In genomic region chr4:61294001-61294400, GRCh38 we compare ENCODE assay signal across 25 cellular contexts.
A peak's percentile ranks its signal among the peaks of the same experiment; 100 is the strongest.
DNase-seq lines count a peak whose midpoint lies in the region; ATAC-seq and TF ChIP-seq lines count a peak whose summit lies in the region.
"Had no signal": no experiment of that assay in that cellular context is flagged by ENCODE, and none has a peak within 500 bp of the region (broad histone marks: within the 10 kb centered on the region; RNA-seq: fewer than 3 reads in every experiment).

No MANE protein-coding gene starts in this region.

- H3K27me3 ChIP-seq in brain microvascular endothelial cell (replicated peaks) = no peaks in the 10 kb centered on the region
- H3K27me3 ChIP-seq: esophagus muscularis mucosa, foreskin keratinocyte, heart right ventricle had no signal

- DNase-seq in DMS53 treated with DMSO at 0.1 percent for 48 hours (lab: John Stamatoyannopoulos, UW; ENCODE audit: unreplicated experiment) = peak; percentile 26
- DNase-seq in NCI-H1417 treated with DMSO at 0.1 percent for 48 hours (lab: John Stamatoyannopoulos, UW) = peak; percentile 19
- peak; percentile 81 for DNase-seq in NCI-H510A treated with DMSO at 0.1 percent for 48 hours (lab: John Stamatoyannopoulos, UW)
- peak; percentile 25 for DNase-seq in left kidney (ENCODE audit: low read depth, low spot score)
- DNase-seq in brain microvascular endothelial cell = no peak
- no peak for DNase-seq in activated naive CD4-positive, alpha-beta T cell treated with anti-CD3 and anti-CD28 coated beads, Interleukin-2, amount 50 U/mL, for 72 hours (ENCODE audit: low spot score in 2 of 2)
- no peak for DNase-seq in NCI-H524 treated with DMSO at 0.1 percent for 48 hours (lab: John Stamatoyannopoulos, UW)
- DNase-seq: activated CD4-positive, alpha-beta T cell treated with anti-CD3 and anti-CD28 coated beads for 4 hours; activated CD8-positive, alpha-beta memory T cell treated with anti-CD3 and anti-CD28 coated beads for 24 hours; activated effector memory CD4-positive, alpha-beta T cell treated with anti-CD3 and anti-CD28 coated beads, Interleukin-2, amount 50 U/mL, for 16 hours; C1 segment of cervical spinal cord; central memory CD4-positive, alpha-beta T cell; foreskin keratinocyte; heart right ventricle; mammary epithelial cell; posterior cingulate gyrus; stimulated activated CD4-positive, alpha-beta T cell treated with anti-CD3 and anti-CD28 coated beads, Interleukin-4, amount 100 ng/mL, for 4 hours; T-helper 2 cell had no signal

- no peaks in the 10 kb centered on the region for H3K36me3 ChIP-seq in brain microvascular endothelial cell (replicated peaks)
- H3K36me3 ChIP-seq: esophagus muscularis mucosa, heart right ventricle had no signal

- no peaks in the 10 kb centered on the region for H3K36me3 Mint-ChIP-seq in activated naive CD4-positive, alpha-beta T cell treated with anti-CD3 and anti-CD28 coated beads, Interleukin-2, amount 50 U/mL, for 72 hours
- H3K36me3 Mint-ChIP-seq: stimulated activated memory B cell treated with anti-CD40 and anti-IgM and Interleukin-4, amounts not matched to agents 10 μg/mL and 1 μg/mL and 100 μg/mL, for 72 hours had no signal

- H3K27ac ChIP-seq in brain microvascular endothelial cell = no peak overlapping the region
- H3K27ac ChIP-seq: esophagus muscularis mucosa, foreskin keratinocyte, heart right ventricle had no signal

- in situ Hi-C loops in brain microvascular endothelial cell (cut with HindIII; ENCODE audit: low pct_ligation_motif_present, low sequenced_read_pairs) = no loop called here

- ATAC-seq in activated naive CD4-positive, alpha-beta T cell treated with anti-CD3 and anti-CD28 coated beads, Interleukin-2, amount 50 U/mL, for 72 hours = no peak
- ATAC-seq: foreskin keratinocyte; HCT116; heart right ventricle; sciatic nerve; SK-N-SH treated with all-trans-retinoic acid at 6 μM for 48 hours; stimulated activated memory B cell treated with anti-CD40 and anti-IgM and Interleukin-4, amounts not matched to agents 10 μg/mL and 1 μg/mL and 100 μg/mL, for 72 hours had no signal

- peaks cover 8 to 10% of the 10 kb centered on the region in 2 donors for H3K9me3 Mint-ChIP-seq in activated naive CD4-positive, alpha-beta T cell treated with anti-CD3 and anti-CD28 coated beads, Interleukin-2, amount 50 U/mL, for 72 hours
- H3K9me3 Mint-ChIP-seq: neural crest cell had no signal

- no peak for TF ChIP-seq CTCF in brain microvascular endothelial cell (IDR thresholded peaks at IDR 0.05; ENCODE audit: low read depth, low read length, missing control alignments)

- no peak overlapping the region for H3K27ac Mint-ChIP-seq in activated naive CD4-positive, alpha-beta T cell treated with anti-CD3 and anti-CD28 coated beads, Interleukin-2, amount 50 U/mL, for 72 hours
- H3K27ac Mint-ChIP-seq: dendritic cell treated with granulocyte-macrophage colony-stimulating factor and Interleukin-4, amounts not matched to agents 40 ng/mL and 50 ng/mL, for 4 days; stimulated activated memory B cell treated with anti-CD40 and anti-IgM and Interleukin-4, amounts not matched to agents 10 μg/mL and 1 μg/mL and 100 μg/mL, for 72 hours had no signal

- H3K4me3 ChIP-seq in brain microvascular endothelial cell (ENCODE audit: low read depth, low read length) = no peak overlapping the region
- H3K4me3 ChIP-seq: esophagus muscularis mucosa, heart right ventricle had no signal

Comparison
In these comparisons a context has a peak if more than half of its experiments do, and no peak if none do; other contexts are left out.
1. DNase-seq: peak in DMS53 treated with DMSO at 0.1 percent for 48 hours (single experiment), NCI-H1417 treated with DMSO at 0.1 percent for 48 hours (single experiment), NCI-H510A treated with DMSO at 0.1 percent for 48 hours (single experiment) and left kidney (single experiment); none in brain microvascular endothelial cell (single experiment), activated naive CD4-positive, alpha-beta T cell treated with anti-CD3 and anti-CD28 coated beads, Interleukin-2, amount 50 U/mL, for 72 hours (0 of 2) and NCI-H524 treated with DMSO at 0.1 percent for 48 hours (single experiment).